In genomic region chr14:103057028-103057371, GRCh38 we compare ENCODE assay signal across 8 cellular contexts. TPM values are rescaled to one million over a fixed set of nuclear protein-coding genes. Genes with fewer than 3 reads are reported as not detected.
DNase-seq lines count a peak whose midpoint lies in the region; ATAC-seq, FAIRE-seq and TF ChIP-seq lines count a peak whose summit lies in the region.

No MANE protein-coding gene starts in this region.

- CTCF ChIA-PET in HCT116 (lab: Charles Lee), result no interaction called here

- TF ChIP-seq POLR2A in HCT116 (IDR thresholded peaks at IDR 0.05; ENCODE audit: borderline replicate concordance, extremely low read depth, insufficient read depth, insufficient read length), result no peak
- TF ChIP-seq POLR2A in suprapubic skin (IDR thresholded peaks at IDR 0.05), result peak in 1 of 2 donors; percentile 25

- H3K79me2 ChIP-seq in HCT116 (ENCODE audit: insufficient read depth, low read length) (peaks cover 42% of the 10 kb centered on the region), astrocyte (ENCODE audit: insufficient read depth, low read length) (peaks cover 58% of the 10 kb centered on the region)

- H3K4me3 Mint-ChIP-seq in astrocyte (ENCODE audit: unreplicated experiment), result peak overlapping the region; percentile 88

- H3K4me2 ChIP-seq in HCT116 (ENCODE audit: low read length) (peak overlapping the region; percentile 91), astrocyte (ENCODE audit: low read length) (peak overlapping the region; percentile 93)

- H3K27ac ChIP-seq in HCT116 (ENCODE audit: low read depth, low read length) (peak overlapping the region; percentile 97), astrocyte (ENCODE audit: low read depth, low read length) (peak overlapping the region; percentile 57), suprapubic skin (peak overlapping the region; percentile 96)

- DNase-seq in BE2C, result peak; percentile 42
- no peak for DNase-seq in HCT116 (ENCODE audit: low read depth, low spot score)
- DNase-seq in astrocyte (ENCODE audit: low read depth), result no peak
- DNase-seq in kidney epithelial cell (ENCODE audit: low read depth), result no peak
- peak in 1 of 2 donors; percentile 74 for DNase-seq in suprapubic skin (ENCODE audit: low spot score in 2 of 2)
- no peak for DNase-seq in GM19238 (ENCODE audit: insufficient read length, low spot score)
- DNase-seq in DMS79 treated with DMSO at 0.1 percent for 48 hours (lab: John Stamatoyannopoulos, UW), result no peak
- no peak for DNase-seq in stimulated activated CD4-positive, alpha-beta T cell treated with anti-CD3 and anti-CD28 coated beads, Interleukin-1b, Interleukin-23, amount 100 ng/mL, for 48 hours

- H3K4me3 ChIP-seq in BE2C (ENCODE audit: low read depth, low read length) (peak overlapping the region; percentile 76), HCT116 (replicated peaks in 1 of 2; ENCODE audit: low read depth in 1 of 2, low read length in 2 of 2) (peak overlapping the region; percentile 76 to 79), astrocyte (ENCODE audit: insufficient read depth, low read depth, low read length) (peak overlapping the region; percentile 73), kidney epithelial cell (ENCODE audit: low read depth, low read length) (peak overlapping the region; percentile 99), suprapubic skin (peak overlapping the region; percentile 81)

- ATAC-seq in HCT116, result peak; percentile 32

- no peak for FAIRE-seq in astrocyte (lab: Jason Lieb, UNC)

- H3K9me3 Mint-ChIP-seq in astrocyte (ENCODE audit: unreplicated experiment), result no peaks in the 10 kb centered on the region

- H3K36me3 ChIP-seq in BE2C (no peaks in the 10 kb centered on the region; the same call in 1 of the 2 replicates), HCT116 (ENCODE audit: control insufficient read depth in 1 of 2, insufficient read depth in 2 of 2, low read length in 2 of 2) (0 out of 4 replicates have a peak, but pooled peaks cover 0 to 3% of the 10 kb centered on the region in 2 experiments), astrocyte (ENCODE audit: insufficient read depth, low read length) (no peaks in the 10 kb centered on the region), kidney epithelial cell (ENCODE audit: control insufficient read depth, insufficient read depth, low read length) (no peaks in the 10 kb centered on the region), suprapubic skin (no peaks in the 10 kb centered on the region)

- no peak for TF ChIP-seq EP300 in suprapubic skin (IDR thresholded peaks at IDR 0.05)

- H4K20me1 ChIP-seq in HCT116 (ENCODE audit: insufficient read depth) (no peaks in the 10 kb centered on the region; the same call in 1 of the 2 replicates), astrocyte (ENCODE audit: insufficient read depth, low read length) (peaks cover 43% of the 10 kb centered on the region)

- no TSS peak for BruUV-seq in HCT116 (replicated peaks; lab: Mats Ljungman, UMichigan)

- TF ChIP-seq CTCF in BE2C (IDR thresholded peaks at IDR 0.05; ENCODE audit: low read depth, low read length), result no peak
- TF ChIP-seq CTCF in HCT116 (IDR thresholded peaks at IDR 0.05 in 2 of 3, conservative IDR thresholded peaks at IDR 0.05 in 1 of 3; ENCODE audit: borderline replicate concordance in 1 of 3, insufficient read depth in 1 of 3, low read depth in 2 of 3, low read length in 2 of 3), result no peak
- no peak for TF ChIP-seq CTCF in astrocyte (IDR thresholded peaks at IDR 0.05; ENCODE audit: insufficient read depth, low read depth, low read length)
- TF ChIP-seq CTCF in kidney epithelial cell (IDR thresholded peaks at IDR 0.05; ENCODE audit: insufficient read depth, low read length, poor library complexity, severe bottlenecking), result no peak
- no peak for TF ChIP-seq CTCF in suprapubic skin (IDR thresholded peaks at IDR 0.05)

- H2AFZ ChIP-seq in HCT116 (ENCODE audit: low read depth, low read length, poor library complexity, severe bottlenecking), result no peak overlapping the region
- peak overlapping the region; percentile 68 for H2AFZ ChIP-seq in astrocyte (ENCODE audit: low read depth, low read length)

- H3K27me3 ChIP-seq in BE2C (no peaks in the 10 kb centered on the region), HCT116 (ENCODE audit: insufficient read depth, low read length) (no peaks in the 10 kb centered on the region), astrocyte (ENCODE audit: insufficient read depth, low read length) (no peaks in the 10 kb centered on the region), kidney epithelial cell (ENCODE audit: control insufficient read depth, insufficient read depth, low read length) (no peaks in the 10 kb centered on the region), suprapubic skin (no peaks in the 10 kb centered on the region)

- H3K4me1 ChIP-seq in BE2C (no peaks in the 10 kb centered on the region; the same call in 1 of the 2 replicates), HCT116 (ENCODE audit: control insufficient read depth in 1 of 2, insufficient read depth in 2 of 2, low read length in 2 of 2) (peaks cover 9 to 23% of the 10 kb centered on the region in 2 experiments; a peak in 3 of 4 replicates), astrocyte (ENCODE audit: insufficient read depth, low read length) (no peaks in the 10 kb centered on the region), suprapubic skin (peaks cover 42% of the 10 kb centered on the region)

- H3K9ac ChIP-seq in HCT116 (ENCODE audit: low read length), result peak overlapping the region; percentile 76
- peak overlapping the region; percentile 87 for H3K9ac ChIP-seq in astrocyte (ENCODE audit: low read length)

- H3K27ac Mint-ChIP-seq in astrocyte (ENCODE audit: unreplicated experiment), result no peak overlapping the region

- no peaks in the 10 kb centered on the region for H3K27me3 Mint-ChIP-seq in astrocyte (ENCODE audit: low read depth, unreplicated experiment)

- H3K36me3 Mint-ChIP-seq in astrocyte (ENCODE audit: low read depth, unreplicated experiment), result peaks cover 1% of the 10 kb centered on the region

- peaks cover 26% of the 10 kb centered on the region for H3K4me1 Mint-ChIP-seq in astrocyte (ENCODE audit: low read depth, unreplicated experiment)

- POLR2A ChIA-PET in HCT116 (lab: Charles Lee), result interaction anchor here (1.3 kb wide), 1 partner anchor 13 kb away, joined by 3 read pairs; no protein-coding TSS in a partner anchor

- intact Hi-C loops in HCT116 (cut with micrococcal nuclease), result no loop called here

- H3K9me2 ChIP-seq in HCT116 (ENCODE audit: insufficient read depth), result no peaks in the 10 kb centered on the region

- no peaks in the 10 kb centered on the region; the same call in 1 of the 2 replicates for H3K9me3 ChIP-seq in BE2C
- no peaks in the 10 kb centered on the region for H3K9me3 ChIP-seq in HCT116 (ENCODE audit: control insufficient read depth in 1 of 2, insufficient read depth in 1 of 2, low read depth in 1 of 2, low read length in 2 of 2)
- H3K9me3 ChIP-seq in astrocyte (ENCODE audit: insufficient read depth, low read depth, low read length), result no peaks in the 10 kb centered on the region
- H3K9me3 ChIP-seq in suprapubic skin, result no peaks in the 10 kb centered on the region

- TF ChIP-seq RAD21 in HCT116 (IDR thresholded peaks at IDR 0.05; ENCODE audit: low read depth), result no peak

- under 1% methylated on average over 20 of the region's 53 CpGs for WGBS in suprapubic skin

- RAD21 ChIA-PET in HCT116 (lab: Charles Lee; ENCODE audit: low non-redundant PET in 1 of 2, low total read pairs in 2 of 2, uncharacterized antibody in 2 of 2, unreplicated experiment in 2 of 2), result no interaction called here

TF ChIP-seq in HCT116, 20 proteins besides CTCF, POLR2A, EP300 and RAD21:
- no peak for TF ChIP-seq ZBTB33 (IDR thresholded peaks at IDR 0.05; ENCODE audit: extremely low read depth, insufficient replicate concordance, low read length)
- TF ChIP-seq MAX (IDR thresholded peaks at IDR 0.05), result 0 out of 2 replicates have a peak, but pooled peaks have one; percentile 8
- peak; percentile 87 for TF ChIP-seq ZFX (IDR thresholded peaks at IDR 0.05)

RNA-seq across cellular contexts. Expression of gene CDC42BPB, which starts 0.3 kb away (rescaled TPM):
- polyA plus RNA-seq in BE2C (2012; ENCODE audit: insufficient read depth, insufficient read length, low read depth), result 142 TPM
- 85.6 TPM for total RNA-seq in HCT116 (2021; ENCODE audit: unreplicated experiment)
- polyA plus RNA-seq in HCT116 (2012), result 81.0 and 89.0 TPM in 2 replicates
- total RNA-seq in astrocyte, result 116 and 119 TPM in 2 replicates
- total RNA-seq in kidney epithelial cell, result 147 and 167 TPM in 2 replicates
- total RNA-seq in suprapubic skin, result 100 to 1,000 TPM; 105 to 178 (median 107) TPM

RNA-seq across cellular contexts. Expression of gene LBHD2, which starts 27.0 kb away (rescaled TPM):
- not detected for polyA plus RNA-seq in BE2C (2012; ENCODE audit: insufficient read depth, insufficient read length, low read depth)
- total RNA-seq in HCT116 (2021; ENCODE audit: unreplicated experiment) (not detected), astrocyte (not detected in 2 replicates), kidney epithelial cell (not detected in 2 replicates), suprapubic skin (not detected)
- not detected in 2 replicates for polyA plus RNA-seq in HCT116 (2012)

RNA-seq across cellular contexts. Expression of gene EXOC3L4, which starts 37.5 kb away (rescaled TPM):
- not detected for polyA plus RNA-seq in BE2C (2012; ENCODE audit: insufficient read depth, insufficient read length, low read depth)
- total RNA-seq in HCT116 (2021; ENCODE audit: unreplicated experiment) (not detected), astrocyte (not detected in 2 replicates), kidney epithelial cell (0.34 and 0.46 TPM in 2 replicates), suprapubic skin (1 to 10 TPM in 1 of 4 donors, not detected in 3; 1.5 TPM)
- polyA plus RNA-seq in HCT116 (2012), result 0.15 and 0.34 TPM in 2 replicates
